In the genomic region with DNA sequence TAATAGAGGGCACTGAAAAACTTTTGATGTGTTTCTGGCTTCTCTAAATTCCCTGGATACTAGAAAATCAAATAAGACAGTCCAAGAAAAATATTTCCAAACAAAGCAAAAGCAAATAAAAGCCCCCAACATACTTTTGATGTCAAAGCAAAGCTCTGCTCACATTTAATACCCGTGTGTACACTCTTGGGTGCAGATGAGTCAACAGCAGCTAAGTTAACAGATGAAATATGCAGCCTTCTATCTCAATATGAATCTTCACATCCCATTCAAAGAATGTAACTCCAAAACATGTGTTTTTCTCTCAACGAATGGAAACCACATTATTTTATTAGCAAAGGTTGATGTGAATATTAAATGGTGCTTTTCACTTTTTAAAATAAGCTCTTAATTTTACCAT, we compare ENCODE assay signal across 1 cellular context.
TF ChIP-seq lines count a peak whose summit lies in the region.

No MANE protein-coding gene starts in this region.

TF ChIP-seq in IMR-90, 13 proteins besides CTCF, POLR2A, EP300 and RAD21:
- no peak for TF ChIP-seq MXI1 (IDR thresholded peaks at IDR 0.05; ENCODE audit: borderline replicate concordance, low read depth, low read length)
- TF ChIP-seq RFX5 (IDR thresholded peaks at IDR 0.05; ENCODE audit: low read depth, low read length) = no peak
- TF ChIP-seq SMC3 (IDR thresholded peaks at IDR 0.05; ENCODE audit: low read depth, low read length) = no peak
- no peak for TF ChIP-seq RCOR1 (IDR thresholded peaks at IDR 0.05; ENCODE audit: insufficient replicate concordance, low read length)
- TF ChIP-seq, protein P1, sequence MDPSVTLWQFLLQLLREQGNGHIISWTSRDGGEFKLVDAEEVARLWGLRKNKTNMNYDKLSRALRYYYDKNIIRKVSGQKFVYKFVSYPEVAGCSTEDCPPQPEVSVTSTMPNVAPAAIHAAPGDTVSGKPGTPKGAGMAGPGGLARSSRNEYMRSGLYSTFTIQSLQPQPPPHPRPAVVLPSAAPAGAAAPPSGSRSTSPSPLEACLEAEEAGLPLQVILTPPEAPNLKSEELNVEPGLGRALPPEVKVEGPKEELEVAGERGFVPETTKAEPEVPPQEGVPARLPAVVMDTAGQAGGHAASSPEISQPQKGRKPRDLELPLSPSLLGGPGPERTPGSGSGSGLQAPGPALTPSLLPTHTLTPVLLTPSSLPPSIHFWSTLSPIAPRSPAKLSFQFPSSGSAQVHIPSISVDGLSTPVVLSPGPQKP (IDR thresholded peaks at IDR 0.05; ENCODE audit: borderline replicate concordance, low read depth, low read length) = no peak
- TF ChIP-seq CEBPB (IDR thresholded peaks at IDR 0.05; ENCODE audit: low read depth, low read length) = no peak
- no peak for TF ChIP-seq MAFK (IDR thresholded peaks at IDR 0.05; ENCODE audit: low read depth, low read length)
- TF ChIP-seq MAZ (IDR thresholded peaks at IDR 0.05; ENCODE audit: borderline replicate concordance, low read depth, low read length) = no peak
- no peak for TF ChIP-seq CHD1 (IDR thresholded peaks at IDR 0.05; ENCODE audit: low read depth, low read length)
- TF ChIP-seq NFE2L2 (IDR thresholded peaks at IDR 0.05; ENCODE audit: low read depth, low read length) = no peak
- TF ChIP-seq FOS (IDR thresholded peaks at IDR 0.05; ENCODE audit: low read depth, low read length) = no peak
- TF ChIP-seq, protein P2, sequence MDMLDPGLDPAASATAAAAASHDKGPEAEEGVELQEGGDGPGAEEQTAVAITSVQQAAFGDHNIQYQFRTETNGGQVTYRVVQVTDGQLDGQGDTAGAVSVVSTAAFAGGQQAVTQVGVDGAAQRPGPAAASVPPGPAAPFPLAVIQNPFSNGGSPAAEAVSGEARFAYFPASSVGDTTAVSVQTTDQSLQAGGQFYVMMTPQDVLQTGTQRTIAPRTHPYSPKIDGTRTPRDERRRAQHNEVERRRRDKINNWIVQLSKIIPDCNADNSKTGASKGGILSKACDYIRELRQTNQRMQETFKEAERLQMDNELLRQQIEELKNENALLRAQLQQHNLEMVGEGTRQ (IDR thresholded peaks at IDR 0.05; ENCODE audit: low read depth, low read length) = no peak
- TF ChIP-seq BHLHE40 (IDR thresholded peaks at IDR 0.05; ENCODE audit: low read depth, low read length) = no peak
